10 cellular contexts compared by ENCODE assay signal in genomic region chr7:35697414-35698175, GRCh38. TPM values are rescaled to one million over a fixed set of nuclear protein-coding genes. Genes with fewer than 3 reads are reported as not detected.
DNase-seq lines count a peak whose midpoint lies in the region; ATAC-seq lines count a peak whose summit lies in the region.
"Had no signal": no experiment of that assay in that cellular context is flagged by ENCODE, and none has a peak within 500 bp of the region (broad histone marks: within the 10 kb centered on the region; RNA-seq: fewer than 3 reads in every experiment).

No MANE protein-coding gene starts in this region.

- intact Hi-C loops in left ventricle myocardium superior (cut with micrococcal nuclease): no loop called here

- DNase-seq in DMS53 (lab: John Stamatoyannopoulos, UW): peak; percentile 14
- DNase-seq in DMS53 treated with DMSO at 0.1 percent for 48 hours (lab: John Stamatoyannopoulos, UW; ENCODE audit: unreplicated experiment): no peak
- DNase-seq in RKO (ENCODE audit: low spot score): peak; percentile 57
- DNase-seq in renal cortical epithelial cell (ENCODE audit: low read depth): peak; percentile 86
- DNase-seq in left ventricle myocardium superior: no peak
- DNase-seq: activated CD4-positive, alpha-beta memory T cell treated with anti-CD3 and anti-CD28 coated beads for 36 hours had no signal

- ATAC-seq in esophagus mucosa (peak; percentile 29), GM18907 (IDR thresholded peaks at IDR 0.05; ENCODE audit: unreplicated experiment) (no peak), left ventricle myocardium superior (no peak), HG03442 (IDR thresholded peaks at IDR 0.05; ENCODE audit: unreplicated experiment) (no peak)
- ATAC-seq: Right ventricle myocardium inferior had no signal

RNA-seq across cellular contexts. Expression of gene HERPUD2, which starts 2.7 kb away (rescaled TPM):
- total RNA-seq in esophagus mucosa (15.7 TPM), renal cortical epithelial cell (33.0 and 40.0 TPM in 2 replicates), left ventricle myocardium superior (15.0 TPM)

Comparison
In these comparisons a context has a peak if more than half of its experiments do, and no peak if none do; other contexts are left out.
1. DNase-seq: peak in DMS53 (single experiment), RKO (single experiment) and renal cortical epithelial cell (single experiment); none in DMS53 treated with DMSO at 0.1 percent for 48 hours (single experiment) and left ventricle myocardium superior (single experiment).